8 cellular contexts compared by ENCODE assay signal in genomic region chr3:138329127-138329983, GRCh38. TPM values are rescaled to one million over a fixed set of nuclear protein-coding genes. Genes with fewer than 3 reads are reported as not detected.
A peak's percentile ranks its signal among the peaks of the same experiment; 100 is the strongest.
DNase-seq lines count a peak whose midpoint lies in the region; ATAC-seq and TF ChIP-seq lines count a peak whose summit lies in the region.

Gene NME9, minus strand, starts transcription at chr3:138329851. Its CDS starts 516 bp downstream, at chr3:138329335.

- H3K9me3 ChIP-seq in lower lobe of right lung, result no peaks in the 10 kb centered on the region

- no peak for DNase-seq in BJ (ENCODE audit: low read depth)
- peak; percentile 87 for DNase-seq in HK-2 (ENCODE audit: unreplicated experiment)
- DNase-seq in NCI-H82 (lab: John Stamatoyannopoulos, UW), result peak; percentile 100
- DNase-seq in activated CD8-positive, alpha-beta T cell treated with anti-CD3 and anti-CD28 coated beads, Interleukin-2, amount 10 ng/mL, durations not matched to agents 7 days and 5 days, result peak; percentile 88
- peak; percentile 86 for DNase-seq in effector CD4-positive, alpha-beta T cell
- peak; percentile 94 for DNase-seq in lower lobe of right lung
- DNase-seq in stimulated activated CD4-positive, alpha-beta T cell treated with anti-CD3 and anti-CD28 coated beads, TNF-alpha, amount 100 ng/mL, for 1 hour (ENCODE audit: low read depth in 3 of 3, low spot score in 1 of 3), result peak; percentile 76 to 82 (median 78)

- H3K27ac ChIP-seq in lower lobe of right lung, result peak within 1 kb of the TSS; percentile 54

- intact Hi-C loops in lower lobe of right lung (cut with DNase I), result no loop called here

- no peaks in the 10 kb centered on the region for H3K9me3 Mint-ChIP-seq in activated CD8-positive, alpha-beta T cell treated with anti-CD3 and anti-CD28 coated beads, Interleukin-2, amount 10 ng/mL, durations not matched to agents 7 days and 5 days (ENCODE audit: insufficient read depth)

- CTCF ChIA-PET in BJ (lab: Yijun Ruan, JAX), result interaction anchor here (0.8 to 2.5 kb wide), 17 partner anchors 8 to 587 kb away, joined by 3 to 16 read pairs (median 4); partner anchors contain the start of gene CEP70
- CTCF ChIA-PET in activated CD8-positive, alpha-beta T cell treated with anti-CD3 and anti-CD28 coated beads, Interleukin-2, amount 10 ng/mL, durations not matched to agents 7 days and 5 days (lab: Charles Lee), result interaction anchor here (0.8 to 3.5 kb wide), 23 partner anchors 9 to 586 kb away, joined by 3 to 13 read pairs (median 4); partner anchors contain the start of genes ARMC8 and DBR1

- POLR2A ChIA-PET in BJ (lab: Charles Lee), result no interaction called here
- POLR2A ChIA-PET in activated CD8-positive, alpha-beta T cell treated with anti-CD3 and anti-CD28 coated beads, Interleukin-2, amount 10 ng/mL, durations not matched to agents 7 days and 5 days (lab: Charles Lee), result interaction anchor here (0.8 to 1.0 kb wide), 2 partner anchors 108 to 190 kb away, joined by 3 to 4 read pairs; no protein-coding TSS in a partner anchor

- H3K4me1 Mint-ChIP-seq in activated CD8-positive, alpha-beta T cell treated with anti-CD3 and anti-CD28 coated beads, Interleukin-2, amount 10 ng/mL, durations not matched to agents 7 days and 5 days (ENCODE audit: low read depth), result peaks cover 25% of the 10 kb centered on the region

- peak within 1 kb of the TSS; percentile 52 for H3K4me3 ChIP-seq in BJ (ENCODE audit: low read depth, low read length)
- peak within 1 kb of the TSS; percentile 66 for H3K4me3 ChIP-seq in lower lobe of right lung

- 0 out of 2 replicates have a peak, but pooled peaks cover under 1% of the 10 kb centered on the region for H3K27me3 ChIP-seq in BJ (ENCODE audit: control insufficient read depth, insufficient read depth, low read length)
- no peaks in the 10 kb centered on the region for H3K27me3 ChIP-seq in lower lobe of right lung (ENCODE audit: low read depth)

- peak; percentile 80 for TF ChIP-seq CTCF in BJ (IDR thresholded peaks at IDR 0.05; ENCODE audit: insufficient read depth, low read depth, low read length)
- TF ChIP-seq CTCF in lower lobe of right lung (IDR thresholded peaks at IDR 0.05), result peak; percentile 62

- peak within 1 kb of the TSS; percentile 81 for H3K27ac Mint-ChIP-seq in activated CD8-positive, alpha-beta T cell treated with anti-CD3 and anti-CD28 coated beads, Interleukin-2, amount 10 ng/mL, durations not matched to agents 7 days and 5 days

- peaks cover 9% of the 10 kb centered on the region for H3K4me1 ChIP-seq in lower lobe of right lung

- H3K36me3 ChIP-seq in BJ (ENCODE audit: control insufficient read depth, insufficient read depth, low read length), result no peaks in the 10 kb centered on the region
- no peaks in the 10 kb centered on the region for H3K36me3 ChIP-seq in lower lobe of right lung

- H3K27me3 Mint-ChIP-seq in activated CD8-positive, alpha-beta T cell treated with anti-CD3 and anti-CD28 coated beads, Interleukin-2, amount 10 ng/mL, durations not matched to agents 7 days and 5 days (ENCODE audit: low read depth), result peaks cover 1% of the 10 kb centered on the region

- ATAC-seq in GM19397 (IDR thresholded peaks at IDR 0.05; ENCODE audit: unreplicated experiment) (peak; percentile 74), lower lobe of right lung (peak; percentile 97 to 98)
- peak; percentile 93 for ATAC-seq in activated CD8-positive, alpha-beta T cell treated with anti-CD3 and anti-CD28 coated beads, Interleukin-2, amount 10 ng/mL, durations not matched to agents 7 days and 5 days

- H3K4me3 Mint-ChIP-seq in activated CD8-positive, alpha-beta T cell treated with anti-CD3 and anti-CD28 coated beads, Interleukin-2, amount 10 ng/mL, durations not matched to agents 7 days and 5 days, result peak within 1 kb of the TSS; percentile 87

- H3K36me3 Mint-ChIP-seq in activated CD8-positive, alpha-beta T cell treated with anti-CD3 and anti-CD28 coated beads, Interleukin-2, amount 10 ng/mL, durations not matched to agents 7 days and 5 days (ENCODE audit: low read depth), result no peaks in the 10 kb centered on the region

RNA-seq across cellular contexts. Expression of gene NME9, which starts in this region (rescaled TPM):
- polyA plus RNA-seq in BJ (2011; rRNA removed), result 0.06 TPM in 1 of 2 replicates, not detected in the other
- polyA minus RNA-seq in BJ (2011; rRNA and poly(A)+ RNA removed), result not detected in 2 replicates
- total RNA-seq in activated CD8-positive, alpha-beta T cell treated with anti-CD3 and anti-CD28 coated beads, Interleukin-2, amount 10 ng/mL, durations not matched to agents 7 days and 5 days, result not detected
- total RNA-seq in lower lobe of right lung, result 3.5 TPM

Comparison
In these comparisons a context has a peak if more than half of its experiments do, and no peak if none do; other contexts are left out.
1. Peak in DNase-seq and ATAC-seq in activated CD8-positive, alpha-beta T cell treated with anti-CD3 and anti-CD28 coated beads, Interleukin-2, amount 10 ng/mL, durations not matched to agents 7 days and 5 days; RNA of the gene not detected or under 1 TPM.